Comparison of ENCODE assay signal across 13 cellular contexts in the genomic region with DNA sequence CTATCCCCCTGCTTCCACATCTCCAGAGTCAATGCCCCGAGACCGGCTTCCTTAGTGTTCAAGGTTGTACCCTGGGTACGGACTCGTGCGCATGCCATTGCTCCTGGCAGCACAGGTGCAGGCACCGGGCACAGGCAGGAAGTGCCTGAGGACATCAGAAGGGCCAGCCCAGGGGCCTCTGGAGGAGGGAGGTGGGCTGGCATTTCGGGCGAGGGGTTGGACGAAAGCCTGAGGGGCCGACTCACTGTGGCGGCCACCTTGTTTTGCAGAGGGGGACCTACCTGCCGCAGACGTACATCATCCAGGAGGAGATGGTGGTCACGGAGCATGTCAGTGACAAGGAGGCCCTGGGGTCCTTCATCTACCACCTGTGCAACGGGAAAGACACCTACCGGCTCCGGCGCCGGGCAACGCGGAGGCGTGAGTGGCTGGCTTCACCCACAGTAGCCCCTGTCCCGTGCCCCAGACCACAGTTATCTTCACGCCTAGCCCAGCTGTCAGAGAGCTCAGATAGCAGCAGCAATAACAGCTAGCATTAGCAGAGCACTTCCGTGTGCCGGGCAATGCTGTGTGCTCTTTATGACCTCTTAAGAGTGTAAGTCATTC. TPM values are rescaled to one million over a fixed set of nuclear protein-coding genes. Genes with fewer than 3 reads are reported as not detected.
DNase-seq lines count a peak whose midpoint lies in the region; ATAC-seq, FAIRE-seq and TF ChIP-seq lines count a peak whose summit lies in the region.
"Had no signal": no experiment of that assay in that cellular context is flagged by ENCODE, and none has a peak within 500 bp of the region (broad histone marks: within the 10 kb centered on the region; RNA-seq: fewer than 3 reads in every experiment).

No MANE protein-coding gene starts in this region.

- peak overlapping the region; percentile 80 to 92 (median 81) for H3K4me3 Mint-ChIP-seq in immature natural killer cell

- peak; percentile 54 for DNase-seq in activated CD8-positive, alpha-beta memory T cell treated with anti-CD3 and anti-CD28 coated beads, Interleukin-2, amount 50 U/mL, for 48 hours
- DNase-seq in activated CD8-positive, alpha-beta memory T cell treated with anti-CD3 and anti-CD28 coated beads for 24 hours = no peak
- no peak for DNase-seq in immature natural killer cell
- peak; percentile 75 for DNase-seq in small intestine
- no peak for DNase-seq in NCI-H510A (lab: John Stamatoyannopoulos, UW)
- no peak for DNase-seq in mucosa of gallbladder (ENCODE audit: low spot score)
- DNase-seq: brain microvascular endothelial cell, heart right ventricle, NCI-H510A treated with DMSO at 0.1 percent for 48 hours, ovary, uterus had no signal

- no peaks in the 10 kb centered on the region for H3F3A ChIP-seq in SU-DHL-6 (ENCODE audit: insufficient read depth)

- H3K4me1 ChIP-seq in small intestine (ENCODE audit: control insufficient read depth in 2 of 2, insufficient read depth in 1 of 2, low read depth in 1 of 2, low read length in 1 of 2) = peaks cover 0 to 7% of the 10 kb centered on the region in 2 donors
- H3K4me1 ChIP-seq: uterus had no signal

- H3K27ac Mint-ChIP-seq in immature natural killer cell = peak overlapping the region; percentile 76 to 96 (median 88)

- WGBS in small intestine, 3 donors = 60 to 73% (median 72%) methylated on average over 26 of the region's 26 CpGs

- H3K27me3 Mint-ChIP-seq in immature natural killer cell (ENCODE audit: low read depth in 3 of 3) = peaks cover 33 to 42% (median 35%) of the 10 kb centered on the region in 3 donors

- H3K9ac ChIP-seq in SU-DHL-6 (ENCODE audit: low read length) = no peak overlapping the region

- no peaks in the 10 kb centered on the region for H3K79me2 ChIP-seq in SU-DHL-6 (ENCODE audit: insufficient read depth, low read length)

- H2AFZ ChIP-seq in SU-DHL-6 (ENCODE audit: low read depth, low read length, severe bottlenecking) = peak overlapping the region; percentile 18

- H3K27me3 ChIP-seq in SU-DHL-6 (ENCODE audit: low read length) (no peaks in the 10 kb centered on the region), small intestine (ENCODE audit: control insufficient read depth in 2 of 2, insufficient read depth in 2 of 2, low read length in 2 of 2) (no peaks in the 10 kb centered on the region)
- H3K27me3 ChIP-seq: brain microvascular endothelial cell, heart right ventricle, ovary, uterus had no signal

- no peaks in the 10 kb centered on the region for H3K9me2 ChIP-seq in SU-DHL-6 (replicated peaks; ENCODE audit: insufficient read depth, low read length)

- no peaks in the 10 kb centered on the region for H3K9me3 Mint-ChIP-seq in immature natural killer cell

- H3K27ac ChIP-seq in SU-DHL-6 (ENCODE audit: low read depth, low read length) (no peak overlapping the region), small intestine (ENCODE audit: low read depth in 1 of 2, low read length in 1 of 2) (peak overlapping the region; percentile 8 to 72)
- H3K27ac ChIP-seq: brain microvascular endothelial cell, ovary, uterus had no signal

- H3K4me3 ChIP-seq in SU-DHL-6 (ENCODE audit: insufficient read depth, low read length, poor library complexity, severe bottlenecking) = no peak overlapping the region
- H3K4me3 ChIP-seq in small intestine (ENCODE audit: low read depth in 1 of 2, low read length in 2 of 2) = no peak overlapping the region
- H3K4me3 ChIP-seq: heart right ventricle, ovary, uterus had no signal

- H3K36me3 Mint-ChIP-seq in immature natural killer cell = no peaks in the 10 kb centered on the region

- no peak overlapping the region for H3K4me2 ChIP-seq in SU-DHL-6 (ENCODE audit: low read depth, low read length, poor library complexity, severe bottlenecking)

- no peaks in the 10 kb centered on the region for H4K20me1 ChIP-seq in SU-DHL-6 (ENCODE audit: low read depth, low read length)

- no peak for FAIRE-seq in small intestine (lab: Jason Lieb, UNC)

- TF ChIP-seq CTCF in SU-DHL-6 (IDR thresholded peaks at IDR 0.05; ENCODE audit: insufficient read depth, low read length, poor library complexity, severe bottlenecking) = no peak

- peaks cover 30 to 36% of the 10 kb centered on the region in 2 donors for H3K4me1 Mint-ChIP-seq in immature natural killer cell

- H3K36me3 ChIP-seq in SU-DHL-6 (ENCODE audit: low read length) = no peaks in the 10 kb centered on the region
- peaks cover 3% of the 10 kb centered on the region in 2 donors for H3K36me3 ChIP-seq in small intestine (ENCODE audit: control insufficient read depth in 2 of 2, insufficient read depth in 2 of 2, low read length in 2 of 2)
- H3K36me3 ChIP-seq: ovary, uterus had no signal

- no peaks in the 10 kb centered on the region for H3K9me3 ChIP-seq in SU-DHL-6 (ENCODE audit: insufficient read depth, low read length)
- H3K9me3 ChIP-seq in small intestine (ENCODE audit: control insufficient read depth, low read depth) = no peaks in the 10 kb centered on the region
- H3K9me3 ChIP-seq: heart right ventricle, ovary, uterus had no signal

- no peak for ATAC-seq in GM21515 (IDR thresholded peaks at IDR 0.05; ENCODE audit: unreplicated experiment)
- ATAC-seq: heart right ventricle had no signal

RNA-seq across cellular contexts. Expression of a gene that starts 12.5 kb away (rescaled TPM):
- polyA plus RNA-seq in immature natural killer cell = 10 to 100 TPM in 2 of 3 donors, 1 to 10 TPM in 1; 5.3 to 23.7 (median 16.9) TPM
- polyA plus RNA-seq in small intestine = 100 to 1,000 TPM in 2 of 3 donors, 10 to 100 TPM in 1; 38.9 to 184 (median 153) TPM
- total RNA-seq in mucosa of gallbladder = 195 TPM

RNA-seq across cellular contexts. Expression of a gene that starts 47.8 kb away (rescaled TPM):
- polyA plus RNA-seq in immature natural killer cell = not detected
- 1 to 10 TPM in 1 of 3 donors, under 1 TPM in 2; 0.22 to 1.6 (median 0.42) TPM for polyA plus RNA-seq in small intestine
- total RNA-seq in mucosa of gallbladder = 0.37 TPM
- total RNA-seq: uterus had no signal

Comparison
In these comparisons a context has a peak if more than half of its experiments do, and no peak if none do; other contexts are left out.
1. DNase-seq: peak in activated CD8-positive, alpha-beta memory T cell treated with anti-CD3 and anti-CD28 coated beads, Interleukin-2, amount 50 U/mL, for 48 hours (single experiment) and small intestine (single experiment); none in activated CD8-positive, alpha-beta memory T cell treated with anti-CD3 and anti-CD28 coated beads for 24 hours (single experiment), immature natural killer cell (0 of 3), NCI-H510A (single experiment) and mucosa of gallbladder (single experiment).